20 cellular contexts compared by ENCODE assay signal in genomic region chr4:39576268-39576667, GRCh38. TPM values are rescaled to one million over a fixed set of nuclear protein-coding genes. Genes with fewer than 3 reads are reported as not detected.
A peak's percentile ranks its signal among the peaks of the same experiment; 100 is the strongest.
DNase-seq lines count a peak whose midpoint lies in the region; ATAC-seq, FAIRE-seq and TF ChIP-seq lines count a peak whose summit lies in the region.
"Had no signal": no experiment of that assay in that cellular context is flagged by ENCODE, and none has a peak within 500 bp of the region (broad histone marks: within the 10 kb centered on the region; RNA-seq: fewer than 3 reads in every experiment).

No MANE protein-coding gene starts in this region.

- H3K4me1 ChIP-seq in DND-41 (ENCODE audit: insufficient read depth, low read length): no peaks in the 10 kb centered on the region
- H3K4me1 ChIP-seq in astrocyte (ENCODE audit: insufficient read depth, low read length): no peaks in the 10 kb centered on the region
- H3K4me1 ChIP-seq in naive thymus-derived CD4-positive, alpha-beta T cell (ENCODE audit: control insufficient read depth in 2 of 2, insufficient read depth in 2 of 2, low read length in 2 of 2): no peaks in the 10 kb centered on the region
- H3K4me1 ChIP-seq: BLaER1 treated with 17β-estradiol and CSF1 and Interleukin-3, amounts not matched to agents 10 nM and 100 nM; breast epithelium; psoas muscle had no signal

- CTCF ChIA-PET in CD4-positive, alpha-beta T cell (lab: Charles Lee): no interaction called here
- CTCF ChIA-PET in MCF 10A (lab: Yijun Ruan, JAX): interaction anchor here (1.2 kb wide), 1 partner anchor 107 kb away, joined by 4 read pairs; no protein-coding TSS in a partner anchor
- CTCF ChIA-PET in naive thymus-derived CD4-positive, alpha-beta T cell (lab: Charles Lee): no interaction called here

- H3K9ac ChIP-seq in DND-41 (ENCODE audit: low read depth, low read length): no peak overlapping the region
- H3K9ac ChIP-seq in astrocyte (ENCODE audit: low read length): no peak overlapping the region
- H3K9ac ChIP-seq: BLaER1 treated with 17β-estradiol and CSF1 and Interleukin-3, amounts not matched to agents 10 nM and 100 nM had no signal

- no peaks in the 10 kb centered on the region for H3K27me3 ChIP-seq in DND-41 (ENCODE audit: insufficient read depth, low read length, poor library complexity)
- no peaks in the 10 kb centered on the region for H3K27me3 ChIP-seq in astrocyte (ENCODE audit: insufficient read depth, low read length)
- H3K27me3 ChIP-seq in CD4-positive, alpha-beta T cell (ENCODE audit: control insufficient read depth, insufficient read depth, low read length): no peaks in the 10 kb centered on the region
- H3K27me3 ChIP-seq in naive thymus-derived CD4-positive, alpha-beta T cell (ENCODE audit: control insufficient read depth in 2 of 2, insufficient read depth in 2 of 2, low read length in 2 of 2): no peaks in the 10 kb centered on the region
- H3K27me3 ChIP-seq: BLaER1 treated with 17β-estradiol and CSF1 and Interleukin-3, amounts not matched to agents 10 nM and 100 nM; breast epithelium; dorsolateral prefrontal cortex; tibial artery had no signal

- H3K27ac ChIP-seq in DND-41 (ENCODE audit: low read length) (no peak overlapping the region), astrocyte (ENCODE audit: low read depth, low read length) (no peak overlapping the region)
- no peak overlapping the region for H3K27ac ChIP-seq in CD4-positive, alpha-beta T cell (ENCODE audit: low read depth, low read length)
- H3K27ac ChIP-seq in naive thymus-derived CD4-positive, alpha-beta T cell (ENCODE audit: low read depth, low read length): no peak overlapping the region
- H3K27ac ChIP-seq: BLaER1 treated with 17β-estradiol and CSF1 and Interleukin-3, amounts not matched to agents 10 nM and 100 nM; breast epithelium; dorsolateral prefrontal cortex; psoas muscle; tibial artery had no signal

- no peak overlapping the region for H3K4me3 ChIP-seq in DND-41 (ENCODE audit: low read depth in 1 of 2, low read length in 2 of 2)
- no peak overlapping the region for H3K4me3 ChIP-seq in astrocyte (ENCODE audit: insufficient read depth, low read depth, low read length)
- no peak overlapping the region for H3K4me3 ChIP-seq in naive thymus-derived CD4-positive, alpha-beta T cell (ENCODE audit: low read length)
- H3K4me3 ChIP-seq: BLaER1 treated with 17β-estradiol and CSF1 and Interleukin-3, amounts not matched to agents 10 nM and 100 nM; breast epithelium; dorsolateral prefrontal cortex; psoas muscle; smooth muscle cell; tibial artery had no signal

- H3K4me1 Mint-ChIP-seq in astrocyte (ENCODE audit: low read depth, unreplicated experiment) (peaks cover 4% of the 10 kb centered on the region), MCF 10A (ENCODE audit: insufficient read depth, unreplicated experiment) (no peaks in the 10 kb centered on the region)
- H3K4me1 Mint-ChIP-seq in CD4-positive, alpha-beta T cell (ENCODE audit: low read depth): no peaks in the 10 kb centered on the region
- H3K4me1 Mint-ChIP-seq in naive thymus-derived CD4-positive, alpha-beta T cell: peaks cover 0 to 2% (median 0%) of the 10 kb centered on the region in 7 donors

- H3K9me3 ChIP-seq in DND-41 (ENCODE audit: insufficient read depth, low read length, severe bottlenecking) (no peaks in the 10 kb centered on the region), astrocyte (ENCODE audit: insufficient read depth, low read depth, low read length) (no peaks in the 10 kb centered on the region)
- H3K9me3 ChIP-seq in CD4-positive, alpha-beta T cell (ENCODE audit: control insufficient read depth, low read length): no peaks in the 10 kb centered on the region
- H3K9me3 ChIP-seq in naive thymus-derived CD4-positive, alpha-beta T cell (ENCODE audit: control insufficient read depth in 2 of 3, low read length in 3 of 3): no peaks in the 10 kb centered on the region
- H3K9me3 ChIP-seq: BLaER1 treated with 17β-estradiol and CSF1 and Interleukin-3, amounts not matched to agents 10 nM and 100 nM; breast epithelium; psoas muscle; tibial artery had no signal

- H3K9me3 Mint-ChIP-seq in astrocyte (ENCODE audit: unreplicated experiment) (no peaks in the 10 kb centered on the region), MCF 10A (ENCODE audit: unreplicated experiment) (no peaks in the 10 kb centered on the region)
- no peaks in the 10 kb centered on the region for H3K9me3 Mint-ChIP-seq in CD4-positive, alpha-beta T cell
- H3K9me3 Mint-ChIP-seq in naive thymus-derived CD4-positive, alpha-beta T cell: no peaks in the 10 kb centered on the region
- H3K9me3 Mint-ChIP-seq: naive B cell had no signal

- H3K27ac Mint-ChIP-seq in astrocyte (ENCODE audit: unreplicated experiment) (no peak overlapping the region), MCF 10A (ENCODE audit: low read depth, unreplicated experiment) (no peak overlapping the region)
- no peak overlapping the region for H3K27ac Mint-ChIP-seq in CD4-positive, alpha-beta T cell
- no peak overlapping the region for H3K27ac Mint-ChIP-seq in naive thymus-derived CD4-positive, alpha-beta T cell

- ATAC-seq in DND-41 (ENCODE audit: insufficient read depth, low read depth): peak; percentile 35; the same call in 1 of the 3 replicates
- no peak for ATAC-seq in CD4-positive, alpha-beta T cell (ENCODE audit: poor library complexity)
- ATAC-seq in naive thymus-derived CD4-positive, alpha-beta T cell: no peak
- ATAC-seq: psoas muscle had no signal

- intact Hi-C loops in CD4-positive, alpha-beta T cell (cut with DNase I, micrococcal nuclease): no loop called here
- intact Hi-C loops in MCF 10A (cut with micrococcal nuclease): no loop called here
- intact Hi-C loops in naive thymus-derived CD4-positive, alpha-beta T cell (cut with micrococcal nuclease): no loop called here

- H3K36me3 ChIP-seq in DND-41 (ENCODE audit: insufficient read depth, low read length) (no peaks in the 10 kb centered on the region), astrocyte (ENCODE audit: insufficient read depth, low read length) (no peaks in the 10 kb centered on the region)
- H3K36me3 ChIP-seq in naive thymus-derived CD4-positive, alpha-beta T cell (ENCODE audit: control insufficient read depth in 2 of 3, insufficient read depth in 3 of 3, low read length in 3 of 3): no peaks in the 10 kb centered on the region
- H3K36me3 ChIP-seq: breast epithelium had no signal

- no peaks in the 10 kb centered on the region for H3K79me2 ChIP-seq in DND-41 (ENCODE audit: insufficient read depth, low read length)
- no peaks in the 10 kb centered on the region for H3K79me2 ChIP-seq in astrocyte (ENCODE audit: insufficient read depth, low read length)

- BruUV-seq in MCF 10A (replicated peaks; lab: Mats Ljungman, UMichigan): no TSS peak

- TF ChIP-seq CTCF in DND-41 (IDR thresholded peaks at IDR 0.05; ENCODE audit: borderline replicate concordance, extremely low read depth, low read length, poor library complexity, severe bottlenecking) (no peak), GM13977 (IDR thresholded peaks at IDR 0.05; ENCODE audit: extremely low read depth, insufficient read depth, missing control alignments) (no peak), astrocyte (IDR thresholded peaks at IDR 0.05; ENCODE audit: insufficient read depth, low read depth, low read length) (no peak), MCF 10A (IDR thresholded peaks at IDR 0.05; ENCODE audit: unreplicated experiment) (no peak)
- TF ChIP-seq CTCF in CD4-positive, alpha-beta T cell (IDR thresholded peaks at IDR 0.05): no peak

- no peak overlapping the region for H3K4me2 ChIP-seq in DND-41 (ENCODE audit: insufficient read depth, low read length)
- H3K4me2 ChIP-seq in astrocyte (ENCODE audit: low read length): no peak overlapping the region
- H3K4me2 ChIP-seq: BLaER1 treated with 17β-estradiol and CSF1 and Interleukin-3, amounts not matched to agents 10 nM and 100 nM; smooth muscle cell had no signal

- in situ Hi-C loops in GM13977 (cut with MboI; ENCODE audit: low pct_unique_long_range_greater_than_20kb, low sequenced_read_pairs, unreplicated experiment): no loop called here

- POLR2A ChIA-PET in CD4-positive, alpha-beta T cell (lab: Charles Lee): no interaction called here
- POLR2A ChIA-PET in MCF 10A (lab: Yijun Ruan, JAX): no interaction called here
- POLR2A ChIA-PET in naive thymus-derived CD4-positive, alpha-beta T cell (lab: Charles Lee): no interaction called here

- H3K27me3 Mint-ChIP-seq in astrocyte (ENCODE audit: low read depth, unreplicated experiment): no peaks in the 10 kb centered on the region
- H3K27me3 Mint-ChIP-seq in CD4-positive, alpha-beta T cell: no peaks in the 10 kb centered on the region
- H3K27me3 Mint-ChIP-seq in MCF 10A (ENCODE audit: insufficient read depth, unreplicated experiment): no peaks in the 10 kb centered on the region
- no peaks in the 10 kb centered on the region for H3K27me3 Mint-ChIP-seq in naive thymus-derived CD4-positive, alpha-beta T cell
- H3K27me3 Mint-ChIP-seq: naive B cell had no signal

- H3K4me3 Mint-ChIP-seq in astrocyte (ENCODE audit: unreplicated experiment): no peak overlapping the region
- H3K4me3 Mint-ChIP-seq in CD4-positive, alpha-beta T cell: no peak overlapping the region
- no peak overlapping the region for H3K4me3 Mint-ChIP-seq in MCF 10A (ENCODE audit: unreplicated experiment)
- no peak overlapping the region for H3K4me3 Mint-ChIP-seq in naive thymus-derived CD4-positive, alpha-beta T cell
- H3K4me3 Mint-ChIP-seq: naive B cell had no signal

- H3K36me3 Mint-ChIP-seq in astrocyte (ENCODE audit: low read depth, unreplicated experiment) (no peaks in the 10 kb centered on the region), MCF 10A (ENCODE audit: insufficient read depth, unreplicated experiment) (peaks cover 11% of the 10 kb centered on the region)
- H3K36me3 Mint-ChIP-seq in CD4-positive, alpha-beta T cell (ENCODE audit: low read depth): no peaks in the 10 kb centered on the region
- H3K36me3 Mint-ChIP-seq in naive thymus-derived CD4-positive, alpha-beta T cell: peaks cover 0 to 7% (median 0%) of the 10 kb centered on the region in 5 donors

- DNase-seq in DND-41: no peak
- peak; percentile 11 for DNase-seq in GM13977 (ENCODE audit: low spot score)
- DNase-seq in astrocyte (ENCODE audit: low read depth): peak; percentile 26
- peak; percentile 17 for DNase-seq in myocyte (ENCODE audit: low read depth)
- DNase-seq in CD4-positive, alpha-beta T cell: no peak
- no peak for DNase-seq in MCF 10A (ENCODE audit: unreplicated experiment)
- no peak for DNase-seq in naive thymus-derived CD4-positive, alpha-beta T cell
- DNase-seq: DMS 273 treated with DMSO at 0.1 percent for 48 hours, dorsolateral prefrontal cortex, Kasumi-1, naive B cell, NCI-H1694, NCI-H226, psoas muscle, RPMI8226, tibial artery had no signal

- H2AFZ ChIP-seq in DND-41 (ENCODE audit: low read depth, low read length) (no peak overlapping the region), astrocyte (ENCODE audit: low read depth, low read length) (no peak overlapping the region)

- H4K20me1 ChIP-seq in DND-41 (ENCODE audit: insufficient read depth, low read length) (no peaks in the 10 kb centered on the region), astrocyte (ENCODE audit: insufficient read depth, low read length) (no peaks in the 10 kb centered on the region)
- H4K20me1 ChIP-seq: BLaER1 treated with 17β-estradiol and CSF1 and Interleukin-3, amounts not matched to agents 10 nM and 100 nM had no signal

- no peak for FAIRE-seq in astrocyte (lab: Jason Lieb, UNC)
- FAIRE-seq: GM18507 had no signal

RNA-seq across cellular contexts. Expression of gene UGDH, which starts 49.0 kb away (rescaled TPM):
- total RNA-seq in astrocyte: 111 and 114 TPM in 2 replicates
- total RNA-seq in myocyte: 48.0 and 58.2 TPM in 2 replicates
- 27.3 TPM for polyA plus RNA-seq in myocyte (2012)
- total RNA-seq in CD4-positive, alpha-beta T cell: 1 to 10 TPM; 3.5 to 3.7 TPM
- 50.9 and 61.7 TPM in 2 replicates for total RNA-seq in MCF 10A (2022)
- 10 to 100 TPM in 3 of 5 experiments, 1 to 10 TPM in 2; 6.9 to 20.9 (median 17.7) TPM for total RNA-seq in naive thymus-derived CD4-positive, alpha-beta T cell
- 10 to 100 TPM; 18.2 to 18.7 TPM for polyA plus RNA-seq in naive thymus-derived CD4-positive, alpha-beta T cell

Comparison
In these comparisons a context has a peak if more than half of its experiments do, and no peak if none do; other contexts are left out.
1. DNase-seq: peak in GM13977 (single experiment), astrocyte (single experiment) and myocyte (single experiment); none in DND-41 (single experiment), CD4-positive, alpha-beta T cell (0 of 10), MCF 10A (single experiment) and naive thymus-derived CD4-positive, alpha-beta T cell (0 of 9).